ENCODE assay signal across 9 cellular contexts in genomic region chr11:27183672-27184457, GRCh38.
DNase-seq lines count a peak whose midpoint lies in the region; ATAC-seq and TF ChIP-seq lines count a peak whose summit lies in the region.
"Had no signal": no experiment of that assay in that cellular context is flagged by ENCODE, and none has a peak within 500 bp of the region (broad histone marks: within the 10 kb centered on the region; RNA-seq: fewer than 3 reads in every experiment).

No MANE protein-coding gene starts in this region.

- peaks cover 5% of the 10 kb centered on the region for H3K27me3 Mint-ChIP-seq in activated T-helper 1 cell treated with anti-CD3 and anti-CD28 coated beads, Interleukin-12 subunit alpha, Interleukin-12 subunit beta, Interleukin-2, Interleukin-4 antibody, amounts not matched to agents 30 ng/mL and 10 ng/mL and 1 ng/mL, durations not matched to agents 14 hours and 24 hours and 36 hours (ENCODE audit: insufficient read depth)

- H3K36me3 Mint-ChIP-seq in activated T-helper 1 cell treated with anti-CD3 and anti-CD28 coated beads, Interleukin-12 subunit alpha, Interleukin-12 subunit beta, Interleukin-2, Interleukin-4 antibody, amounts not matched to agents 30 ng/mL and 10 ng/mL and 1 ng/mL, durations not matched to agents 14 hours and 24 hours and 36 hours (ENCODE audit: low read depth) = no peaks in the 10 kb centered on the region

- no peaks in the 10 kb centered on the region for H3K9me3 Mint-ChIP-seq in activated T-helper 1 cell treated with anti-CD3 and anti-CD28 coated beads, Interleukin-12 subunit alpha, Interleukin-12 subunit beta, Interleukin-2, Interleukin-4 antibody, amounts not matched to agents 30 ng/mL and 10 ng/mL and 1 ng/mL, durations not matched to agents 14 hours and 24 hours and 36 hours
- H3K9me3 Mint-ChIP-seq: stimulated activated naive CD8-positive, alpha-beta T cell treated with anti-CD3 and anti-CD28 coated beads, Interleukin-15, Interleukin-2, amounts not matched to agents 100 ng/mL and 50 ng/mL, for 24 hours had no signal

- H3K4me1 Mint-ChIP-seq in activated T-helper 1 cell treated with anti-CD3 and anti-CD28 coated beads, Interleukin-12 subunit alpha, Interleukin-12 subunit beta, Interleukin-2, Interleukin-4 antibody, amounts not matched to agents 30 ng/mL and 10 ng/mL and 1 ng/mL, durations not matched to agents 14 hours and 24 hours and 36 hours (ENCODE audit: low read depth) = no peaks in the 10 kb centered on the region

- TF ChIP-seq CTCF in WI38 (IDR thresholded peaks at IDR 0.05; ENCODE audit: low read depth, low read length) = peak; percentile 33; the same call in 1 of the 2 replicates

- peak; percentile 77 for ATAC-seq in GM21529 (IDR thresholded peaks at IDR 0.05; ENCODE audit: unreplicated experiment)
- no peak for ATAC-seq in HG02678 (IDR thresholded peaks at IDR 0.05; ENCODE audit: unreplicated experiment)

- peak; percentile 58 for DNase-seq in DMS79 (lab: John Stamatoyannopoulos, UW)
- peak; percentile 29 for DNase-seq in NCI-H2081 treated with DMSO at 0.1 percent for 48 hours (lab: John Stamatoyannopoulos, UW)
- DNase-seq in fibroblast of peridontal ligament (ENCODE audit: extremely low read depth) = peak; percentile 88
- DNase-seq in occipital lobe (lab: John Stamatoyannopoulos, UW) = peak; percentile 2
- no peak for DNase-seq in activated T-helper 1 cell treated with anti-CD3 and anti-CD28 coated beads, Interleukin-12 subunit alpha, Interleukin-12 subunit beta, Interleukin-2, Interleukin-4 antibody, amounts not matched to agents 30 ng/mL and 10 ng/mL and 1 ng/mL, durations not matched to agents 14 hours and 24 hours and 36 hours (ENCODE audit: low spot score)

- intact Hi-C loops in activated T-helper 1 cell treated with anti-CD3 and anti-CD28 coated beads, Interleukin-12 subunit alpha, Interleukin-12 subunit beta, Interleukin-2, Interleukin-4 antibody, amounts not matched to agents 30 ng/mL and 10 ng/mL and 1 ng/mL, durations not matched to agents 14 hours and 24 hours and 36 hours (cut with micrococcal nuclease) = loop anchor here (1.0 kb wide), 1 partner anchor 302 kb away; no protein-coding TSS in a partner anchor

- H3K27ac Mint-ChIP-seq in activated T-helper 1 cell treated with anti-CD3 and anti-CD28 coated beads, Interleukin-12 subunit alpha, Interleukin-12 subunit beta, Interleukin-2, Interleukin-4 antibody, amounts not matched to agents 30 ng/mL and 10 ng/mL and 1 ng/mL, durations not matched to agents 14 hours and 24 hours and 36 hours = no peak overlapping the region
- H3K27ac Mint-ChIP-seq: stimulated activated naive CD8-positive, alpha-beta T cell treated with anti-CD3 and anti-CD28 coated beads, Interleukin-15, Interleukin-2, amounts not matched to agents 100 ng/mL and 50 ng/mL, for 24 hours had no signal

- H3K4me3 Mint-ChIP-seq in activated T-helper 1 cell treated with anti-CD3 and anti-CD28 coated beads, Interleukin-12 subunit alpha, Interleukin-12 subunit beta, Interleukin-2, Interleukin-4 antibody, amounts not matched to agents 30 ng/mL and 10 ng/mL and 1 ng/mL, durations not matched to agents 14 hours and 24 hours and 36 hours = no peak overlapping the region
- H3K4me3 Mint-ChIP-seq: stimulated activated naive CD8-positive, alpha-beta T cell treated with anti-CD3 and anti-CD28 coated beads, Interleukin-15, Interleukin-2, amounts not matched to agents 100 ng/mL and 50 ng/mL, for 24 hours had no signal

- no peak overlapping the region for H3K4me3 ChIP-seq in WI38 (ENCODE audit: low read depth, low read length)
